In the genomic region with DNA sequence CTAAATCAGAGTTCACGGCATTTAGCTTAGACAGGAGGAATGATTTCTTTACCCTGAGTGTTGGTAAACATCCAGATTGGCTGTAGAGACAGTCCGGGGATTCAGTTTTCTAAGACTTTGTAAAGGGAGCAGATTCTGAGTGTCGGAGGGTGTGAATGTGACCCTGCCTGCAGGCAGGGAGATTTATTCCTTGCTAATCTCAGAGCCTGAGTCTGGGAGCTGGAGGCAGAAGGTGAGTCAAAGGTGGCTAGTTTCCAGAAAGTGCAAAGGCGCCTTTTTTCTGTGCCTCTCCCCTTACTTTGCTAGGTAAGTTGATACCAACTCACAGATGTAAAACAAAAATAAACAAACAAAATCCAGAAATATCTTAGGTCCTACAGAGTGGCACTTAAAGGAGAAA, we compare ENCODE assay signal across 1 cellular context.
TF ChIP-seq lines count a peak whose summit lies in the region.

No MANE protein-coding gene starts in this region.

TF ChIP-seq in HepG2, 621 proteins besides CTCF, POLR2A, EP300 and RAD21:
- no peak for TF ChIP-seq NFKBIZ (CRISPR knock-in tag; IDR thresholded peaks at IDR 0.05)
- peak; percentile 42 for TF ChIP-seq RBFOX2 (IDR thresholded peaks at IDR 0.05; ENCODE audit: low read depth, low read length)
- TF ChIP-seq AGO2 (optimal IDR thresholded peaks at IDR 0.05; ENCODE audit: low read depth, low read length) = peak; percentile 46
